35 cellular contexts compared by ENCODE assay signal in genomic region chr2:82172483-82172882, GRCh38.
"Had no signal": no experiment of that assay in that cellular context is flagged by ENCODE, and none has a peak within 500 bp of the region (broad histone marks: within the 10 kb centered on the region; RNA-seq: fewer than 3 reads in every experiment).

No MANE protein-coding gene starts in this region.

- H3K4me2 ChIP-seq: KMS-11 had no signal

- H3K9me3 ChIP-seq: MG63 had no signal

- H3K9ac ChIP-seq: KMS-11 had no signal

- DNase-seq: Karpas-422, Kasumi-1, KG1, MG63, MM.1S, MV-4-11, NCI-H1048, NCI-H1092, NCI-H1092 treated with DMSO at 0.1 percent for 48 hours, NCI-H1105, NCI-H1105 treated with DMSO at 0.1 percent for 48 hours, NCI-H1417, NCI-H1417 treated with DMSO at 0.1 percent for 48 hours, NCI-H1436, NCI-H146, NCI-H1694, NCI-H1694 treated with DMSO at 0.1 percent for 48 hours, NCI-H187, NCI-H187 treated with DMSO at 0.1 percent for 48 hours, NCI-H1930, NCI-H2029, NCI-H2029 treated with DMSO at 0.1 percent for 48 hours, NCI-H2081, NCI-H2081 treated with DMSO at 0.1 percent for 48 hours, NCI-H2107, NCI-H2171, NCI-H2171 treated with DMSO at 0.1 percent for 48 hours, NCI-H2227 treated with DMSO at 0.1 percent for 48 hours, NCI-H226, NCI-H345, NCI-H446, NCI-H446 treated with DMSO at 0.1 percent for 48 hours, NCI-H510A, NCI-H510A treated with DMSO at 0.1 percent for 48 hours had no signal

- H3K27ac ChIP-seq: KMS-11 had no signal

- H3K27me3 ChIP-seq: MG63 had no signal

- H3K36me3 ChIP-seq: MG63 had no signal

- H3K4me3 ChIP-seq: MG63 had no signal
